12 cellular contexts compared by ENCODE assay signal in genomic region chr18:2968559-2968958, GRCh38. TPM values are rescaled to one million over a fixed set of nuclear protein-coding genes. Genes with fewer than 3 reads are reported as not detected.
DNase-seq lines count a peak whose midpoint lies in the region; ATAC-seq, FAIRE-seq and TF ChIP-seq lines count a peak whose summit lies in the region.
"Had no signal": no experiment of that assay in that cellular context is flagged by ENCODE, and none has a peak within 500 bp of the region (broad histone marks: within the 10 kb centered on the region; RNA-seq: fewer than 3 reads in every experiment).

No MANE protein-coding gene starts in this region.

- ATAC-seq in omental fat pad (ENCODE audit: low FRiP score) = peak; percentile 41
- ATAC-seq in GM18502 (IDR thresholded peaks at IDR 0.05; ENCODE audit: poor library complexity, unreplicated experiment) = no peak

- DNase-seq in CD4-positive, alpha-beta memory T cell = peak in 1 of 5 donors; percentile 40
- DNase-seq in OCI-M1 (lab: John Stamatoyannopoulos, UW) = peak; percentile 33
- DNase-seq in H1 (ENCODE audit: low read depth in 1 of 2, low spot score in 2 of 2) = no peak
- DNase-seq in omental fat pad (ENCODE audit: low spot score) = no peak
- DNase-seq in trophoblast cell = no peak
- DNase-seq in NAMALWA (ENCODE audit: low spot score) = no peak
- no peak for DNase-seq in HT-29 (ENCODE audit: low spot score)
- DNase-seq: Caco-2; stimulated activated CD4-positive, alpha-beta T cell treated with anti-CD3 and anti-CD28 coated beads, Interleukin-4, amount 100 ng/mL, for 24 hours; thyroid gland had no signal

- no peak overlapping the region for H2BK12ac ChIP-seq in H1 (ENCODE audit: low read depth, low read length)
- no peak overlapping the region for H2BK12ac ChIP-seq in trophoblast cell (ENCODE audit: low read length)

- H3K79me1 ChIP-seq in H1 (ENCODE audit: low read depth, low read length) (no peaks in the 10 kb centered on the region; the same call in 1 of the 2 replicates), trophoblast cell (ENCODE audit: low read length) (peaks cover 2% of the 10 kb centered on the region)

- H3K27ac Mint-ChIP-seq in CD4-positive, alpha-beta memory T cell = peak overlapping the region; percentile 88 to 98 (median 96)

- no peaks in the 10 kb centered on the region for H4K20me1 ChIP-seq in H1 (replicated peaks in 1 of 2; ENCODE audit: control insufficient read depth in 1 of 2, insufficient read depth in 2 of 2, low read length in 2 of 2)

- no peak overlapping the region for H3K14ac ChIP-seq in H1 (ENCODE audit: insufficient read length)
- H3K14ac ChIP-seq in trophoblast cell (ENCODE audit: low read length) = no peak overlapping the region

- H2AK5ac ChIP-seq in H1 (ENCODE audit: low read depth, low read length) (no peak overlapping the region), trophoblast cell (ENCODE audit: low read length) (no peak overlapping the region)

- H3K9ac ChIP-seq in H1 (replicated peaks in 1 of 4; ENCODE audit: extremely low read depth in 1 of 4, low read depth in 3 of 4, low read length in 3 of 4) = no peak overlapping the region
- no peak overlapping the region for H3K9ac ChIP-seq in trophoblast cell (ENCODE audit: low read length)
- H3K9ac ChIP-seq: KMS-11 had no signal

- CTCF ChIA-PET in CD4-positive, alpha-beta memory T cell (lab: Charles Lee; ENCODE audit: partially characterized antibody) = interaction anchor here (1.1 to 18.4 kb wide), 10 partner anchors 9 to 487 kb away, joined by 3 to 304 read pairs (median 8); no protein-coding TSS in a partner anchor
- CTCF ChIA-PET in H1 (lab: Charles Lee; ENCODE audit: partially characterized antibody) = interaction anchor here (0.6 to 1.9 kb wide), 6 partner anchors 10 to 156 kb away, joined by 3 to 5 read pairs (median 4); no protein-coding TSS in a partner anchor

- no peak for TF ChIP-seq POLR2A in H1 (IDR thresholded peaks at IDR 0.05; ENCODE audit: control extremely low read depth in 1 of 2, low read depth in 2 of 2, low read length in 2 of 2)

- peak overlapping the region; percentile 79 for H3K27ac ChIP-seq in CD4-positive, alpha-beta memory T cell (ENCODE audit: low read depth, low read length)
- H3K27ac ChIP-seq in H1 (ENCODE audit: low read depth, low read length) (no peak overlapping the region), trophoblast cell (ENCODE audit: low read depth, low read length) (no peak overlapping the region)
- H3K27ac ChIP-seq: KMS-11 had no signal

- H3K9me3 ChIP-seq in CD4-positive, alpha-beta memory T cell (ENCODE audit: control insufficient read depth in 1 of 2, low read length in 2 of 2) = no peaks in the 10 kb centered on the region
- no peaks in the 10 kb centered on the region for H3K9me3 ChIP-seq in H1 (ENCODE audit: insufficient read depth in 2 of 2, low read depth in 1 of 2, low read length in 1 of 2)
- H3K9me3 ChIP-seq in trophoblast cell (ENCODE audit: insufficient read depth, low read depth, low read length) = no peaks in the 10 kb centered on the region
- H3K9me3 ChIP-seq: Caco-2, thyroid gland had no signal

- H3K18ac ChIP-seq in H1 (ENCODE audit: extremely low read depth, low read length) (0 out of 2 replicates have a peak overlapping the region, but pooled peaks have one; percentile 29), trophoblast cell (ENCODE audit: low read length) (no peak overlapping the region)

- H3K27me3 Mint-ChIP-seq in CD4-positive, alpha-beta memory T cell = no peaks in the 10 kb centered on the region

- H4K8ac ChIP-seq in H1 (ENCODE audit: extremely low read depth, insufficient read depth, low read length) (no peak overlapping the region), trophoblast cell (ENCODE audit: low read depth, low read length) (no peak overlapping the region)

- intact Hi-C loops in CD4-positive, alpha-beta memory T cell (cut with micrococcal nuclease) = no loop called here

- no peak overlapping the region; the same call in 1 of the 2 replicates for H2BK15ac ChIP-seq in H1 (ENCODE audit: low read length)

- H2BK5ac ChIP-seq in H1 (ENCODE audit: low read depth, low read length) (no peak overlapping the region), trophoblast cell (ENCODE audit: low read depth, low read length, poor library complexity) (no peak overlapping the region)

- no peak overlapping the region for H3K4me3 ChIP-seq in CD4-positive, alpha-beta memory T cell (ENCODE audit: low read length in 2 of 2)
- no peak overlapping the region for H3K4me3 ChIP-seq in H1 (ENCODE audit: extremely low read depth in 1 of 4, insufficient read depth in 2 of 4, low read depth in 3 of 4, low read length in 4 of 4)
- H3K4me3 ChIP-seq in trophoblast cell (ENCODE audit: low read depth, low read length) = no peak overlapping the region
- H3K4me3 ChIP-seq: thyroid gland had no signal

- H3K36me3 Mint-ChIP-seq in CD4-positive, alpha-beta memory T cell = peaks cover 10 to 39% of the 10 kb centered on the region in 2 donors

- H3K27me3 ChIP-seq in CD4-positive, alpha-beta memory T cell (ENCODE audit: insufficient read depth, low read length) = no peaks in the 10 kb centered on the region
- H3K27me3 ChIP-seq in H1 (replicated peaks in 1 of 4; ENCODE audit: control insufficient read depth in 3 of 4, extremely low read depth in 1 of 4, insufficient read depth in 3 of 4, low read length in 3 of 4) (no peaks in the 10 kb centered on the region), trophoblast cell (ENCODE audit: insufficient read depth, low read length) (no peaks in the 10 kb centered on the region)
- H3K27me3 ChIP-seq: thyroid gland had no signal

- H2AFZ ChIP-seq in H1 (ENCODE audit: low read length) (no peak overlapping the region), trophoblast cell (ENCODE audit: insufficient read depth, low read length, poor library complexity) (no peak overlapping the region)

- TF ChIP-seq RAD21 in H1 (IDR thresholded peaks at IDR 0.05 in 1 of 2, conservative IDR thresholded peaks at IDR 0.05 in 1 of 2; ENCODE audit: low read depth in 2 of 2, low read length in 2 of 2) = no peak

- no peak for TF ChIP-seq CTCF in H1 (IDR thresholded peaks at IDR 0.05; ENCODE audit: control extremely low read depth in 1 of 3, insufficient read depth in 1 of 3, low read depth in 1 of 3, low read length in 3 of 3)
- no peak for TF ChIP-seq CTCF in omental fat pad (IDR thresholded peaks at IDR 0.05)

- no peak overlapping the region for H3K4ac ChIP-seq in H1 (replicated peaks; ENCODE audit: insufficient read length, low read depth, low read length)
- no peak overlapping the region for H3K4ac ChIP-seq in trophoblast cell (ENCODE audit: low read depth, low read length)

- no peak overlapping the region for H2BK120ac ChIP-seq in H1 (replicated peaks; ENCODE audit: low read depth, low read length)
- H2BK120ac ChIP-seq in trophoblast cell (ENCODE audit: insufficient read depth, low read length, poor library complexity) = no peak overlapping the region

- no peak overlapping the region for H4K12ac ChIP-seq in trophoblast cell (ENCODE audit: low read depth, low read length)

- no peak overlapping the region for H4K91ac ChIP-seq in H1 (replicated peaks; ENCODE audit: insufficient read length, low read length)
- H4K91ac ChIP-seq in trophoblast cell (ENCODE audit: low read depth, low read length) = no peak overlapping the region

- no peak overlapping the region for H3K4me2 ChIP-seq in H1 (ENCODE audit: insufficient read depth in 1 of 2, low read depth in 2 of 2, low read length in 2 of 2)
- H3K4me2 ChIP-seq in trophoblast cell (ENCODE audit: low read length) = no peak overlapping the region
- H3K4me2 ChIP-seq: KMS-11 had no signal

- H3K56ac ChIP-seq in H1 (replicated peaks; ENCODE audit: insufficient read length, low read depth, low read length) = no peak overlapping the region

- TF ChIP-seq EP300 in H1 (IDR thresholded peaks at IDR 0.05; ENCODE audit: borderline replicate concordance in 1 of 2, low read depth in 2 of 2, low read length in 2 of 2) = no peak

- FAIRE-seq in H1 (lab: Jason Lieb, UNC) = no peak

- no peak overlapping the region for H2BK20ac ChIP-seq in H1 (ENCODE audit: low read length)

- H3K4me1 ChIP-seq in CD4-positive, alpha-beta memory T cell (ENCODE audit: insufficient read depth, low read length) = peaks cover 100% of the 10 kb centered on the region
- peaks cover 0 to 6% (median 4%) of the 10 kb centered on the region in 4 experiments; a peak in 5 of 7 replicates for H3K4me1 ChIP-seq in H1 (replicated peaks in 1 of 4; ENCODE audit: control insufficient read depth in 3 of 4, insufficient read depth in 4 of 4, low read length in 3 of 4)
- peaks cover 3 to 5% of the 10 kb centered on the region in 2 experiments for H3K4me1 ChIP-seq in trophoblast cell (ENCODE audit: control insufficient read depth in 1 of 2, insufficient read depth in 2 of 2, low read length in 2 of 2)

- H3K79me2 ChIP-seq in H1 (ENCODE audit: control insufficient read depth in 1 of 2, insufficient read depth in 2 of 2, low read length in 2 of 2) = peaks cover 0 to 47% of the 10 kb centered on the region in 2 experiments; a peak in 2 of 4 replicates
- H3K79me2 ChIP-seq in trophoblast cell (ENCODE audit: control insufficient read depth, insufficient read depth, low read length, poor library complexity) = no peaks in the 10 kb centered on the region

- no peaks in the 10 kb centered on the region for H3K9me3 Mint-ChIP-seq in CD4-positive, alpha-beta memory T cell

- peak overlapping the region; percentile 55 to 94 (median 78) for H3K4me3 Mint-ChIP-seq in CD4-positive, alpha-beta memory T cell

- POLR2A ChIA-PET in CD4-positive, alpha-beta memory T cell (lab: Charles Lee; ENCODE audit: partially characterized antibody) = interaction anchor here (0.7 to 34.6 kb wide), 13 partner anchors 4 to 481 kb away, joined by 3 to 1352 read pairs (median 4); partner anchors contain the start of gene MYL12A
- POLR2A ChIA-PET in H1 (lab: Charles Lee; ENCODE audit: partially characterized antibody) = interaction anchor here (0.6 to 0.9 kb wide), 2 partner anchors 63 to 364 kb away, joined by 3 read pairs; no protein-coding TSS in a partner anchor

- no peak overlapping the region for H4K5ac ChIP-seq in H1 (ENCODE audit: insufficient read length, low read depth, low read length)

- H3K36me3 ChIP-seq in CD4-positive, alpha-beta memory T cell (ENCODE audit: insufficient read depth, low read length) = no peaks in the 10 kb centered on the region
- no peaks in the 10 kb centered on the region; a peak in 1 of 8 replicates for H3K36me3 ChIP-seq in H1 (ENCODE audit: control insufficient read depth in 2 of 4, insufficient read depth in 4 of 4, low read length in 3 of 4)
- no peaks in the 10 kb centered on the region for H3K36me3 ChIP-seq in trophoblast cell (ENCODE audit: control insufficient read depth in 1 of 2, insufficient read depth in 2 of 2, low read length in 2 of 2)
- H3K36me3 ChIP-seq: thyroid gland had no signal

- H3K23ac ChIP-seq in H1 (ENCODE audit: insufficient read length) (no peak overlapping the region), trophoblast cell (ENCODE audit: low read length) (no peak overlapping the region)

- WGBS in H1 (ENCODE audit: extremely low coverage in 1 of 2, insufficient coverage in 1 of 2, insufficient read length in 1 of 2, insufficient replicate concordance in 2 of 2, low coverage in 1 of 2, low lambda C conversion rate in 2 of 2, missing lambda C conversion rate in 1 of 2), 2 experiments = 100% methylated on average over 1 of the region's 1 CpG; no CpG with 5 or more reads in 1 of the 2 experiments
- no CpG with 5 or more reads among the region's 1 CpG for WGBS in trophoblast cell (ENCODE audit: extremely low coverage, insufficient coverage, insufficient read length)

- H3K4me1 Mint-ChIP-seq in CD4-positive, alpha-beta memory T cell = peaks cover 72 to 97% (median 85%) of the 10 kb centered on the region in 4 donors

- no peaks in the 10 kb centered on the region for H3K23me2 ChIP-seq in H1 (ENCODE audit: low read depth, low read length)

RNA-seq across cellular contexts. Expression of gene LPIN2, which starts 44.4 kb away (rescaled TPM):
- 100 to 1,000 TPM in 1 of 2 experiments, 10 to 100 TPM in 1; 95.4 to 103 TPM for total RNA-seq in CD4-positive, alpha-beta memory T cell
- 10 to 100 TPM; 53.6 to 96.5 TPM for polyA plus RNA-seq in CD4-positive, alpha-beta memory T cell
- 13.8 and 14.2 TPM in 2 replicates for total RNA-seq in H1 (2021; fragmentation: NEBNext Ultra II Directional; extraction: Animal tissue kit (Norgen Biotek cat#: 25700))
- 7.4 and 7.7 TPM in 2 replicates for polyA plus RNA-seq in H1 (2011; rRNA removed)
- polyA plus RNA-seq in H1 (2011; cell fraction: cytosol; rRNA removed) = 11.6 TPM
- 12.2 TPM for polyA plus RNA-seq in H1 (2011; cell fraction: nucleus; rRNA removed)
- polyA plus RNA-seq in H1 (2012, experiment 1 of 2) = 8.6 to 10.8 TPM (median 9.6 TPM) in 4 replicates
- polyA plus RNA-seq in H1 (2012, experiment 2 of 2) = 1.7 TPM
- polyA plus RNA-seq in H1 (2013, experiment 1 of 2) = 7.6 TPM
- 7.8 TPM for polyA plus RNA-seq in H1 (2013, experiment 2 of 2)
- polyA minus RNA-seq in H1 (2011; rRNA and poly(A)+ RNA removed) = 14.3 and 16.1 TPM in 2 replicates
- 9.8 TPM for polyA minus RNA-seq in H1 (2011; cell fraction: cytosol; rRNA and poly(A)+ RNA removed)
- 18.0 TPM for polyA minus RNA-seq in H1 (2011; cell fraction: nucleus; rRNA and poly(A)+ RNA removed)
- 10 to 100 TPM; 21.3 to 35.5 (median 31.7) TPM for total RNA-seq in omental fat pad
- polyA plus RNA-seq in trophoblast cell (2013) = 15.7 and 16.3 TPM in 2 replicates
- total RNA-seq in HT-29 (2014; rRNA removed; shearing (Covaris generic)) = 35.5 and 41.8 TPM in 2 replicates
